ENCODE assay signal across 22 cellular contexts in the genomic region with DNA sequence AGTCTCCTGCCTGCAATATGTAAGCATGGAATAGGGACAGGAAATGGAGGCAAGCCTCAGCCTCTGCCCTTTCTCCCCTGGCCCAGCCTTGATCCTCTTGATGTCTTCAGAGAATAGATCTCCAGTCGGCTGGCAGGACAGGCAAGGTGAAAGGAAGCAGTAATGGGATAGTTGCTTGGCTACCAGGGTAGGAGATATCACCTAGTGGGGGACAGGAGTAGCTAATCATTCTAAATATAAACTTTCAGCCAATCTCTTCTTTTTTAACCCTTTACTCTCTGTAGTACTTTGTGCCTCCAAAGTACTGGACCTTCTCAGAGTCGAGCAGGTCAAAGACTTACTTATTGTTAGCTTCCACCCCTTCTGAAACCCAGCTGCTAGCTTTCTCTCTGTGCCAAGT.
"Had no signal": no experiment of that assay in that cellular context is flagged by ENCODE, and none has a peak within 500 bp of the region (broad histone marks: within the 10 kb centered on the region; RNA-seq: fewer than 3 reads in every experiment).

No MANE protein-coding gene starts in this region.

- H3K27me3 ChIP-seq: adrenal gland, breast epithelium, esophagus squamous epithelium, neural progenitor cell, upper lobe of right lung had no signal

- H3K27ac ChIP-seq: breast epithelium, esophagus squamous epithelium, neural progenitor cell, upper lobe of right lung, WERI-Rb-1 had no signal

- H3K4me1 ChIP-seq: breast epithelium, neural progenitor cell had no signal

- H3K4me3 Mint-ChIP-seq: activated naive CD8-positive, alpha-beta T cell; activated T-cell treated with anti-CD3 and anti-CD28 coated beads, Interleukin-2, amount 50 U/mL, for 24 hours; activated T-helper 17 cell treated with anti-CD3 and anti-CD28 coated beads, Interleukin-2, amount 50 U/mL, for 72 hours; endodermal cell; naive thymus-derived CD8-positive, alpha-beta T cell; neural progenitor cell; stimulated activated effector memory CD8-positive, alpha-beta T cell treated with anti-CD3 and anti-CD28 coated beads, Interleukin-12 subunit alpha, Interleukin-12 subunit beta, amount 100 ng/mL, for 72 hours; T-cell; T-helper 2 cell treated with Interferon-gamma antibody and Interleukin-4, amounts not matched to agents 5 μg/mL and 100 μg/mL, for 36 hours had no signal

- H3K4me2 ChIP-seq: neural progenitor cell had no signal

- ATAC-seq: activated T-helper 17 cell treated with anti-CD3 and anti-CD28 coated beads, Interleukin-2, amount 50 U/mL, for 72 hours; naive thymus-derived CD8-positive, alpha-beta T cell; stimulated activated effector memory CD8-positive, alpha-beta T cell treated with anti-CD3 and anti-CD28 coated beads, Interleukin-12 subunit alpha, Interleukin-12 subunit beta, amount 100 ng/mL, for 72 hours; T-cell; upper lobe of right lung had no signal

- H2AFZ ChIP-seq: neural progenitor cell had no signal

- H3K4me1 Mint-ChIP-seq: activated T-helper 17 cell treated with anti-CD3 and anti-CD28 coated beads, Interleukin-2, amount 50 U/mL, for 72 hours; neural progenitor cell; stimulated activated effector memory CD8-positive, alpha-beta T cell treated with anti-CD3 and anti-CD28 coated beads, Interleukin-12 subunit alpha, Interleukin-12 subunit beta, amount 100 ng/mL, for 72 hours; T-cell had no signal

- DNase-seq: activated CD4-positive, alpha-beta T cell treated with anti-CD3 and anti-CD28 coated beads for 1 hour; activated naive CD4-positive, alpha-beta T cell; activated T-cell treated with anti-CD3 and anti-CD28 coated beads, Interleukin-2, amount 50 U/mL, for 24 hours; adrenal gland; cerebellar nuclear complex; cortex of kidney; endodermal cell; esophagus squamous epithelium; kidney; naive thymus-derived CD8-positive, alpha-beta T cell; posterior cingulate gyrus; stimulated activated CD4-positive, alpha-beta T cell treated with anti-CD3 and anti-CD28 coated beads, Interleukin-2, amount 100 ng/mL, for 24 hours; T-cell; upper lobe of right lung; WERI-Rb-1 had no signal

- H3K36me3 ChIP-seq: adrenal gland, breast epithelium, upper lobe of right lung had no signal

- H3K4me3 ChIP-seq: adrenal gland, breast epithelium, esophagus squamous epithelium, lung, neural progenitor cell, upper lobe of right lung had no signal

- H3K27ac Mint-ChIP-seq: activated naive CD8-positive, alpha-beta T cell; activated T-cell treated with anti-CD3 and anti-CD28 coated beads, Interleukin-2, amount 50 U/mL, for 24 hours; activated T-helper 17 cell treated with anti-CD3 and anti-CD28 coated beads, Interleukin-2, amount 50 U/mL, for 72 hours; endodermal cell; neural progenitor cell; stimulated activated effector memory CD8-positive, alpha-beta T cell treated with anti-CD3 and anti-CD28 coated beads, Interleukin-12 subunit alpha, Interleukin-12 subunit beta, amount 100 ng/mL, for 72 hours; T-cell; T-helper 2 cell treated with Interferon-gamma antibody and Interleukin-4, amounts not matched to agents 5 μg/mL and 100 μg/mL, for 36 hours had no signal

- H3K9me3 ChIP-seq: esophagus squamous epithelium had no signal

- H3K9ac ChIP-seq: neural progenitor cell had no signal

- H3K27me3 Mint-ChIP-seq: activated naive CD8-positive, alpha-beta T cell; activated T-cell treated with anti-CD3 and anti-CD28 coated beads, Interleukin-2, amount 50 U/mL, for 24 hours; activated T-helper 17 cell treated with anti-CD3 and anti-CD28 coated beads, Interleukin-2, amount 50 U/mL, for 72 hours; naive thymus-derived CD8-positive, alpha-beta T cell; T-cell had no signal
